In the genomic region with DNA sequence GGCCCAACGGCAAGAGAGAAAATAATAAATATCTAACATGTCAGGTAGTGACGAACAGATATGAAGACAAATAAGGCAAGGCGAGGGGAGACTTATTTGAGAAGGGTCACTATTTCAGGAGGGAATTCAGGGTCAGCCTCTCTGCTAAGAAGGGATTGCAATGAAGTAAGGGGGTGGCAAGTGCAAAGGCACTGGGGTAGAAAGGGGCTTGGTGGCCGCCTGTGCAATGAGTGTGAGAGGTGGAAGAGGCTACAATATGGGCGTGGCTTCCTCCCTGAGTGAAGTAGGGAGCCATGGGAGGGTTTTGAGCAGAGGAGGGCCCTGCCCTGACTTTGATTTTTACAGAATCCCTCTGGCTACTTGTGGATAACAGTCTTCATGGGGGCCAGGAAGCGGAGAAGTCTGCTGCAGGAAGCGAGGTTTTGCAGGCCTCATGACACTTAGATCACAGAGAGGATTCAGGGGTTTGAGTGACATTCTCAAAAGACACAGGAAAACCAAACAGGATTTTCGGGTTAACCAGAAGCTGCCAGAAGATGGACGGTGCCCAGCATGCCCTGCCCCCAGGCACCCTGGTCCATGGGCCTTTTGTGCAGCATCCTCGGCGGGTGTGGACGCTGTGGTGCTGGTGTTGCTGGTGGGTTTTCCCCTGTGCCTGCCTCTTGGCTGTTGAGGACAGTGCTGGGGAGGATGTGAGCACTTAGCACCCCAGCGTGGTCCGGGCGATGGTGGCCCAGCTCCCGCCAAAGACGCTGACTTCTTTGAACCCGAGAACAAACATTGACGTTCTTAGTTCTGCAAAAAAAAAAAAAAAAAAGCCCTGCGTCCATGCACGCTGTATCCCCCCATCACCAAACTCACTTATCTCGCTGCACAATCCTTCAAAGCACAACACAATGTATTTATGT, we compare ENCODE assay signal across 12 cellular contexts.
DNase-seq lines count a peak whose midpoint lies in the region; ATAC-seq and TF ChIP-seq lines count a peak whose summit lies in the region.
"Had no signal": no experiment of that assay in that cellular context is flagged by ENCODE, and none has a peak within 500 bp of the region (broad histone marks: within the 10 kb centered on the region; RNA-seq: fewer than 3 reads in every experiment).

No MANE protein-coding gene starts in this region.

- H3K27me3 Mint-ChIP-seq in T-helper 2 cell treated with Interferon-gamma antibody and Interleukin-4, amounts not matched to agents 5 μg/mL and 100 μg/mL, for 36 hours (ENCODE audit: low read depth) = no peaks in the 10 kb centered on the region

- H3K9me3 Mint-ChIP-seq in T-helper 2 cell treated with Interferon-gamma antibody and Interleukin-4, amounts not matched to agents 5 μg/mL and 100 μg/mL, for 36 hours = no peaks in the 10 kb centered on the region

- H3K27ac ChIP-seq in spleen = peak overlapping the region in 5 of 8 donors; percentile 28 to 70 (median 63)
- H3K27ac ChIP-seq: KMS-11 had no signal

- peaks cover 10 to 71% (median 36%) of the 10 kb centered on the region in 6 donors for H3K4me1 ChIP-seq in spleen

- H3K27me3 ChIP-seq in spleen (replicated peaks in 1 of 7) = peaks cover 0 to 21% (median 8%) of the 10 kb centered on the region in 7 donors

- H3K9me3 ChIP-seq in spleen = no peaks in the 10 kb centered on the region

- H3K36me3 ChIP-seq in spleen = no peaks in the 10 kb centered on the region

- WGBS in spleen, 5 donors = 21 to 51% (median 29%) methylated on average over 22 of the region's 22 CpGs

- ATAC-seq in HG03565 (IDR thresholded peaks at IDR 0.05; ENCODE audit: unreplicated experiment) (no peak), GM19351 (IDR thresholded peaks at IDR 0.05; ENCODE audit: unreplicated experiment) (no peak)
- ATAC-seq: HCT116 had no signal

- intact Hi-C loops in spleen (cut with DNase I; ENCODE audit: low total_unique reads) = no loop called here

- H3K27ac Mint-ChIP-seq in T-helper 2 cell treated with Interferon-gamma antibody and Interleukin-4, amounts not matched to agents 5 μg/mL and 100 μg/mL, for 36 hours = peak overlapping the region; percentile 80
- H3K27ac Mint-ChIP-seq: B cell had no signal

- H3K4me3 Mint-ChIP-seq in T-helper 2 cell treated with Interferon-gamma antibody and Interleukin-4, amounts not matched to agents 5 μg/mL and 100 μg/mL, for 36 hours = peak overlapping the region; percentile 55
- H3K4me3 Mint-ChIP-seq: B cell had no signal

- no peak overlapping the region for H3K4me3 ChIP-seq in spleen
- H3K4me3 ChIP-seq: smooth muscle cell had no signal

- no peak for TF ChIP-seq CTCF in spleen (IDR thresholded peaks at IDR 0.05 in 8 of 11, conservative IDR thresholded peaks at IDR 0.05 in 3 of 11)

- no peak for TF ChIP-seq POLR2A in spleen (IDR thresholded peaks at IDR 0.05)

- peaks cover 62% of the 10 kb centered on the region for H3K4me1 Mint-ChIP-seq in T-helper 2 cell treated with Interferon-gamma antibody and Interleukin-4, amounts not matched to agents 5 μg/mL and 100 μg/mL, for 36 hours (ENCODE audit: low read depth)

- peak; percentile 22 for DNase-seq in CD1c-positive myeloid dendritic cell (ENCODE audit: extremely low spot score)
- DNase-seq in T-helper 2 cell treated with Interferon-gamma antibody and Interleukin-4, amounts not matched to agents 5 μg/mL and 100 μg/mL, for 36 hours (ENCODE audit: low spot score) = peak; percentile 74
- peak; percentile 27 for DNase-seq in activated effector memory CD4-positive, alpha-beta T cell treated with Interleukin-2 at 50 U/mL for 16 hours
- peak; percentile 86 for DNase-seq in spleen
- no peak for DNase-seq in NCI-H1694 (lab: John Stamatoyannopoulos, UW)
- no peak for DNase-seq in NCI-H2227 (lab: John Stamatoyannopoulos, UW; ENCODE audit: unreplicated experiment)

- no peaks in the 10 kb centered on the region for H3K36me3 Mint-ChIP-seq in T-helper 2 cell treated with Interferon-gamma antibody and Interleukin-4, amounts not matched to agents 5 μg/mL and 100 μg/mL, for 36 hours (ENCODE audit: low read depth)

Comparison
In these comparisons a context has a peak if more than half of its experiments do, and no peak if none do; other contexts are left out.
1. DNase-seq: peak in CD1c-positive myeloid dendritic cell (single experiment), T-helper 2 cell treated with Interferon-gamma antibody and Interleukin-4, amounts not matched to agents 5 μg/mL and 100 μg/mL, for 36 hours (single experiment), activated effector memory CD4-positive, alpha-beta T cell treated with Interleukin-2 at 50 U/mL for 16 hours (single experiment) and spleen (single experiment); none in NCI-H1694 (single experiment) and NCI-H2227 (single experiment).